2 cellular contexts compared by ENCODE assay signal in genomic region chr17:9824797-9825338, GRCh38.
TF ChIP-seq lines count a peak whose summit lies in the region.

No MANE protein-coding gene starts in this region.

TF ChIP-seq in HepG2, 621 proteins besides CTCF, POLR2A, EP300 and RAD21:
- peak; percentile 67 for TF ChIP-seq ZNF768 (CRISPR knock-in tag; IDR thresholded peaks at IDR 0.05)
- TF ChIP-seq, protein P1, sequence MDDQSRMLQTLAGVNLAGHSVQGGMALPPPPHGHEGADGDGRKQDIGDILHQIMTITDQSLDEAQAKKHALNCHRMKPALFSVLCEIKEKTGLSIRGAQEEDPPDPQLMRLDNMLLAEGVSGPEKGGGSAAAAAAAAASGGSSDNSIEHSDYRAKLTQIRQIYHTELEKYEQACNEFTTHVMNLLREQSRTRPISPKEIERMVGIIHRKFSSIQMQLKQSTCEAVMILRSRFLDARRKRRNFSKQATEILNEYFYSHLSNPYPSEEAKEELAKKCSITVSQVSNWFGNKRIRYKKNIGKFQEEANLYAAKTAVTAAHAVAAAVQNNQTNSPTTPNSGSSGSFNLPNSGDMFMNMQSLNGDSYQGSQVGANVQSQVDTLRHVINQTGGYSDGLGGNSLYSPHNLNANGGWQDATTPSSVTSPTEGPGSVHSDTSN (CRISPR knock-in tag; IDR thresholded peaks at IDR 0.05; ENCODE audit: borderline replicate concordance), result no peak

TF ChIP-seq in H1, 55 proteins besides CTCF, POLR2A, EP300 and RAD21:
- TF ChIP-seq TAF1 (IDR thresholded peaks at IDR 0.05; ENCODE audit: low read depth, low read length) (no peak), RXRA (IDR thresholded peaks at IDR 0.05; ENCODE audit: insufficient read depth, low read depth, low read length) (no peak)
